In genomic region chr1:182595641-182596240, GRCh38 we compare ENCODE assay signal across 8 cellular contexts. TPM values are rescaled to one million over a fixed set of nuclear protein-coding genes. Genes with fewer than 3 reads are reported as not detected.
DNase-seq lines count a peak whose midpoint lies in the region; ATAC-seq and FAIRE-seq lines count a peak whose summit lies in the region.

No MANE protein-coding gene starts in this region.

- DNase-seq in AG08396 (ENCODE audit: low spot score): peak; percentile 77
- no peak for DNase-seq in GM19239 (ENCODE audit: insufficient read length, low spot score)
- peak; percentile 73 for DNase-seq in NCI-H460 (ENCODE audit: extremely low read depth, low read depth)
- DNase-seq in activated CD4-positive, alpha-beta T cell treated with anti-CD3 and anti-CD28 coated beads, Interleukin-2, amount 50 U/mL, for 1 hour: peak; percentile 69
- peak; percentile 49 to 59 for DNase-seq in dermis microvascular lymphatic vessel endothelial cell (ENCODE audit: low read depth in 2 of 2)
- peak; percentile 80 for DNase-seq in medulla oblongata (ENCODE audit: extremely low spot score)
- DNase-seq in stimulated activated naive CD4-positive, alpha-beta T cell (lab: John Stamatoyannopoulos, UW): peak in 5 of 6 experiments; percentile 32 to 59 (median 40)

- ATAC-seq in HG03439 (IDR thresholded peaks at IDR 0.05; ENCODE audit: unreplicated experiment): no peak

- FAIRE-seq in GM19239 (lab: Jason Lieb, UNC): peak; percentile 95

RNA-seq across cellular contexts. Expression of gene RNASEL, which starts 6.7 kb away (rescaled TPM):
- 6.6 and 7.6 TPM in 2 replicates for total RNA-seq in NCI-H460 (2014; rRNA removed; shearing (Covaris generic))
- 6.6 and 8.6 TPM in 2 replicates for polyA plus RNA-seq in NCI-H460 (2014; cell fraction: nucleus; rRNA removed)
- 0.25 and 0.39 TPM in 2 replicates for total RNA-seq in dermis microvascular lymphatic vessel endothelial cell

RNA-seq across cellular contexts. Expression of gene RGS16, which starts 8.4 kb away (rescaled TPM):
- total RNA-seq in NCI-H460 (2014; rRNA removed; shearing (Covaris generic)): 25.1 and 27.4 TPM in 2 replicates
- 31.2 and 37.1 TPM in 2 replicates for polyA plus RNA-seq in NCI-H460 (2014; cell fraction: nucleus; rRNA removed)
- 0.89 and 1.3 TPM in 2 replicates for total RNA-seq in dermis microvascular lymphatic vessel endothelial cell

Comparison
In these comparisons a context has a peak if more than half of its experiments do, and no peak if none do; other contexts are left out.
1. RNA of gene RGS16, which starts 8.4 kb away (total RNA-seq): 25.1 to 27.4 TPM in NCI-H460; 0.89 to 1.3 TPM in dermis microvascular lymphatic vessel endothelial cell; every median in the first group is over 10 times any median in the second.